8 cellular contexts compared by ENCODE assay signal in the genomic region with DNA sequence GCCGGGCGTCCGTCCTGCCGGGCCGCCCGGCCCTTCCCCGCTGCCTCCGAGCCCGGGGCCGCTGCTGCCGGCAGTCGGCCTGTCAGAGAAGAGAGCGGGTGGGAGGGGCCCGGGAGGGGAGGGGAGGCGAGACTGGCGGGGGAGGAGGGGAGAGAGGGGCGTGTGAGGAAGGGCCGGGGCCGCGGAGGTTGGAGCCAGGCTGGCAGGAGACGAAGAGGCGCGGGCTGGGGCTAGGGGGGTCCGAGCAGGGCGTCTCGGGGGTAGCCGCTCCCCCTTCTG. TPM values are rescaled to one million over a fixed set of nuclear protein-coding genes. Genes with fewer than 3 reads are reported as not detected.
A peak's percentile ranks its signal among the peaks of the same experiment; 100 is the strongest.
DNase-seq lines count a peak whose midpoint lies in the region; ATAC-seq and TF ChIP-seq lines count a peak whose summit lies in the region.

No MANE protein-coding gene starts in this region.

- peaks cover 43% of the 10 kb centered on the region for H3K4me1 Mint-ChIP-seq in activated CD4-positive, alpha-beta memory T cell treated with anti-CD3 and anti-CD28 coated beads, Interleukin-2, amount 10 ng/mL, durations not matched to agents 7 days and 5 days

- intact Hi-C loops in Right ventricle myocardium superior (cut with DNase I): no loop called here
- intact Hi-C loops in sciatic nerve (cut with DNase I): no loop called here

- no peak for TF ChIP-seq CTCF in DND-41 (IDR thresholded peaks at IDR 0.05; ENCODE audit: borderline replicate concordance, extremely low read depth, low read length, poor library complexity, severe bottlenecking)

- POLR2A ChIA-PET in activated CD4-positive, alpha-beta memory T cell treated with anti-CD3 and anti-CD28 coated beads, Interleukin-2, amount 10 ng/mL, durations not matched to agents 7 days and 5 days (lab: Charles Lee): interaction anchor here (1.0 to 4.0 kb wide), 12 partner anchors 9 to 1051 kb away, joined by 3 to 60 read pairs (median 5); partner anchors contain the start of genes ATP6V0E1, BNIP1, FBXW11 and RPL26L1

- H3K27me3 ChIP-seq in DND-41 (ENCODE audit: insufficient read depth, low read length, poor library complexity): no peaks in the 10 kb centered on the region

- peak; percentile 54 for ATAC-seq in DND-41 (ENCODE audit: insufficient read depth, low read depth)
- peak; percentile 11 for ATAC-seq in GM19467 (IDR thresholded peaks at IDR 0.05; ENCODE audit: unreplicated experiment)
- ATAC-seq in HG03521 (IDR thresholded peaks at IDR 0.05; ENCODE audit: unreplicated experiment): peak; percentile 18
- peak; percentile 84 for ATAC-seq in Right ventricle myocardium superior (ENCODE audit: poor library complexity)
- ATAC-seq in sciatic nerve: peak; percentile 76

- CTCF ChIA-PET in activated CD4-positive, alpha-beta memory T cell treated with anti-CD3 and anti-CD28 coated beads, Interleukin-2, amount 10 ng/mL, durations not matched to agents 7 days and 5 days (lab: Charles Lee): interaction anchor here (0.7 to 4.0 kb wide), 10 partner anchors 9 to 275 kb away, joined by 3 to 40 read pairs (median 5); partner anchors contain the start of genes ATP6V0E1, BNIP1 and RPL26L1

- H3K36me3 ChIP-seq in DND-41 (ENCODE audit: insufficient read depth, low read length): no peaks in the 10 kb centered on the region; the same call in 1 of the 2 replicates

- DNase-seq in DND-41 (no peak), Right ventricle myocardium superior (no peak), sciatic nerve (ENCODE audit: low spot score) (no peak), mesenteric fat pad (ENCODE audit: low spot score) (no peak), KG1 (lab: John Stamatoyannopoulos, UW) (no peak)
- no peak for DNase-seq in activated CD4-positive, alpha-beta memory T cell treated with anti-CD3 and anti-CD28 coated beads, Interleukin-2, amount 10 ng/mL, durations not matched to agents 7 days and 5 days

- peak overlapping the region; percentile 84 for H3K4me2 ChIP-seq in DND-41 (ENCODE audit: insufficient read depth, low read length)

- no peaks in the 10 kb centered on the region for H3K9me3 ChIP-seq in DND-41 (ENCODE audit: insufficient read depth, low read length, severe bottlenecking)

- peak overlapping the region; percentile 71 to 99; a peak in 3 of 4 replicates for H3K4me3 ChIP-seq in DND-41 (ENCODE audit: low read depth in 1 of 2, low read length in 2 of 2)

- H3K27ac ChIP-seq in DND-41 (ENCODE audit: low read length): peak overlapping the region; percentile 65; the same call in 1 of the 2 replicates

- H3K27ac Mint-ChIP-seq in activated CD4-positive, alpha-beta memory T cell treated with anti-CD3 and anti-CD28 coated beads, Interleukin-2, amount 10 ng/mL, durations not matched to agents 7 days and 5 days: peak overlapping the region; percentile 94

- H3K4me3 Mint-ChIP-seq in activated CD4-positive, alpha-beta memory T cell treated with anti-CD3 and anti-CD28 coated beads, Interleukin-2, amount 10 ng/mL, durations not matched to agents 7 days and 5 days: peak overlapping the region; percentile 93

- peak overlapping the region; percentile 85 for H3K9ac ChIP-seq in DND-41 (ENCODE audit: low read depth, low read length)

- peaks cover 41% of the 10 kb centered on the region for H3K79me2 ChIP-seq in DND-41 (ENCODE audit: insufficient read depth, low read length)

- H2AFZ ChIP-seq in DND-41 (ENCODE audit: low read depth, low read length): peak overlapping the region; percentile 85

- H4K20me1 ChIP-seq in DND-41 (ENCODE audit: insufficient read depth, low read length): peaks cover 8% of the 10 kb centered on the region

- H3K4me1 ChIP-seq in DND-41 (ENCODE audit: insufficient read depth, low read length): peaks cover 18% of the 10 kb centered on the region

- H3K36me3 Mint-ChIP-seq in activated CD4-positive, alpha-beta memory T cell treated with anti-CD3 and anti-CD28 coated beads, Interleukin-2, amount 10 ng/mL, durations not matched to agents 7 days and 5 days (ENCODE audit: low read depth): peaks cover 3% of the 10 kb centered on the region

- no peaks in the 10 kb centered on the region for H3K9me3 Mint-ChIP-seq in activated CD4-positive, alpha-beta memory T cell treated with anti-CD3 and anti-CD28 coated beads, Interleukin-2, amount 10 ng/mL, durations not matched to agents 7 days and 5 days

- peaks cover 5% of the 10 kb centered on the region for H3K27me3 Mint-ChIP-seq in activated CD4-positive, alpha-beta memory T cell treated with anti-CD3 and anti-CD28 coated beads, Interleukin-2, amount 10 ng/mL, durations not matched to agents 7 days and 5 days

RNA-seq across cellular contexts. Expression of gene CREBRF, which starts 0.6 kb away (rescaled TPM):
- 10 to 100 TPM; 24.2 to 25.4 TPM for total RNA-seq in activated CD4-positive, alpha-beta memory T cell treated with anti-CD3 and anti-CD28 coated beads, Interleukin-2, amount 10 ng/mL, durations not matched to agents 7 days and 5 days
- total RNA-seq in Right ventricle myocardium superior (23.9 TPM), sciatic nerve (56.6 TPM), mesenteric fat pad (18.4 TPM)

Comparison
In these comparisons a context has a peak if more than half of its experiments do, and no peak if none do; other contexts are left out.
1. ATAC-seq: peak in every context shown above with its lines; median percentile 84 in Right ventricle myocardium superior; 76 in sciatic nerve; 54 in DND-41; 18 in HG03521; 11 in GM19467.